ENCODE assay signal across 1 cellular context in the genomic region with DNA sequence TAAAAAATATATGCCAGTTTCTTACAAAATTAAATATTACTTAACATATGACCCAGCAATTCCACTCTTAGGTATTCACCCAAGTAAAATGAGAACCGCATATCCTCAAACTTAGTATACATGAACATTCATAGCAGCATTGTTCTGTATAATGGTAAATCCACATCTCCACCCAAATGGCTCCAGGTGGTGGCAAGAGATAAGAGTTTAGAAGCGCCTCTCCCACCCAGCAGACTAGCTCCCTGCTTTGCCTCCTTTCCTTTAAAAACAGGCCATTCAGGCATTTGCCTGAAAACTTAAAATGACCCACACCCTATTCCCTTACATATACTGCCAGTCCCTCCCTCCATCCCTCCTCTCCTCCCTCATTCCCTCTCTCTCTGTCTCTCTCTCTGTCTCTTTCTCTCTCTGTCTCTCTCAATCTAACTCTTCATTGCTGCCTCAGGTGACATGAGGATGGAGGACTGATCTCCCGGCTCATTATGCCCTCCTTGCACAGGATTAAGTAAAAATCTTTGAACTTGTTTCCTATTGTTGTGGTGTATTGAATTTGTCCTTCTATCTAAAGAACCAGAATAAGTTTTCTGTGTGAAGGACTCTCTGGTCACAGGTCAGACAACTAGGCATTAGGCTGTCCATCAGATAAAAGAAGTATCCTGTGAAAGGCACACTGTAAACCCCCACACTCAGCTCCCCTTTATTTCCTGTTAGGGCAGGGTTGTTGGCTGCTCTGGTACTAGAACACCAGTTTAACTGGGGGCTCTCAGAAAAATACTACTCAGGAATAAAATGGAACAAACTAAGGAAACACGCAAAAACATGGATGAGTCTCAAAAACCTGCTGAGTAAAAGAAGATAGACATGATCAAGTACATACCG.
TF ChIP-seq lines count a peak whose summit lies in the region.

No MANE protein-coding gene starts in this region.

TF ChIP-seq in K562, 482 proteins besides CTCF, POLR2A, EP300 and RAD21 (continued from another document and continues in another):
- TF ChIP-seq CUX1 (CRISPR knock-in tag; IDR thresholded peaks at IDR 0.05) (no peak), ZNF398 (CRISPR knock-in tag; IDR thresholded peaks at IDR 0.05) (no peak), ZNF23 (CRISPR knock-in tag; IDR thresholded peaks at IDR 0.05) (no peak), TBP (optimal IDR thresholded peaks at IDR 0.05; ENCODE audit: low read depth, low read length) (no peak), CREB1 (IDR thresholded peaks at IDR 0.05) (peak; percentile 36; the same call in 1 of the 2 replicates), CREB1 (CRISPR knock-in tag; IDR thresholded peaks at IDR 0.05) (no peak), RFX5 (IDR thresholded peaks at IDR 0.05; ENCODE audit: low read depth, low read length) (no peak), EZH2 (IDR thresholded peaks at IDR 0.05; ENCODE audit: borderline replicate concordance, low read depth, low read length) (no peak), CEBPZ (IDR thresholded peaks at IDR 0.05; ENCODE audit: borderline replicate concordance, low read depth, low read length) (no peak), ZNF696 (CRISPR knock-in tag; conservative IDR thresholded peaks at IDR 0.05) (no peak), HLTF (IDR thresholded peaks at IDR 0.05) (peak; percentile 84), HNRNPK (IDR thresholded peaks at IDR 0.05; ENCODE audit: low read depth, low read length, poor library complexity, severe bottlenecking) (no peak), ZNF12 (CRISPR knock-in tag; IDR thresholded peaks at IDR 0.05) (no peak), MAFG (tag; conservative IDR thresholded peaks at IDR 0.05) (no peak), ETV5 (CRISPR knock-in tag; IDR thresholded peaks at IDR 0.05; ENCODE audit: low read depth) (no peak), XRCC3 (IDR thresholded peaks at IDR 0.05) (no peak), KLF13 (tag; IDR thresholded peaks at IDR 0.05; ENCODE audit: borderline replicate concordance, low read depth) (no peak), RHOXF2B (CRISPR knock-in tag; conservative IDR thresholded peaks at IDR 0.05) (no peak), REST (CRISPR knock-in tag; IDR thresholded peaks at IDR 0.05; ENCODE audit: low read depth) (no peak), ZNF263 (CRISPR knock-in tag; IDR thresholded peaks at IDR 0.05; ENCODE audit: borderline replicate concordance) (no peak), ZNF695 (CRISPR knock-in tag; IDR thresholded peaks at IDR 0.05) (no peak), ZNF764 (CRISPR knock-in tag; IDR thresholded peaks at IDR 0.05; ENCODE audit: low read depth) (no peak), RBM25 (IDR thresholded peaks at IDR 0.05; ENCODE audit: low read depth, low read length, severe bottlenecking) (no peak), ZNF75A (CRISPR knock-in tag; IDR thresholded peaks at IDR 0.05) (no peak), ESRRA (IDR thresholded peaks at IDR 0.05; ENCODE audit: borderline replicate concordance, low read depth) (0 out of 2 replicates have a peak, but pooled peaks have one; percentile 9), NR4A1 (CRISPR knock-in tag; IDR thresholded peaks at IDR 0.05) (no peak), NR4A1 (tag; IDR thresholded peaks at IDR 0.05) (peak; percentile 16; the same call in 1 of the 2 replicates), HIVEP1 (CRISPR knock-in tag; IDR thresholded peaks at IDR 0.05) (no peak), ZC3H11A (IDR thresholded peaks at IDR 0.05; ENCODE audit: low read depth, low read length) (no peak), TEAD2 (tag; IDR thresholded peaks at IDR 0.05) (no peak), ZNF583 (CRISPR knock-in tag; IDR thresholded peaks at IDR 0.05) (no peak), FIP1L1 (IDR thresholded peaks at IDR 0.05; ENCODE audit: low read depth, low read length, poor library complexity, severe bottlenecking) (no peak), BRCA1 (IDR thresholded peaks at IDR 0.05) (no peak), BRCA1 (CRISPR knock-in tag; IDR thresholded peaks at IDR 0.05) (no peak), ZNF830 (CRISPR knock-in tag; IDR thresholded peaks at IDR 0.05) (no peak), PPARD (CRISPR knock-in tag; IDR thresholded peaks at IDR 0.05) (no peak), ZNF277 (CRISPR knock-in tag; IDR thresholded peaks at IDR 0.05; ENCODE audit: borderline replicate concordance) (no peak)
- TF ChIP-seq, protein P1, sequence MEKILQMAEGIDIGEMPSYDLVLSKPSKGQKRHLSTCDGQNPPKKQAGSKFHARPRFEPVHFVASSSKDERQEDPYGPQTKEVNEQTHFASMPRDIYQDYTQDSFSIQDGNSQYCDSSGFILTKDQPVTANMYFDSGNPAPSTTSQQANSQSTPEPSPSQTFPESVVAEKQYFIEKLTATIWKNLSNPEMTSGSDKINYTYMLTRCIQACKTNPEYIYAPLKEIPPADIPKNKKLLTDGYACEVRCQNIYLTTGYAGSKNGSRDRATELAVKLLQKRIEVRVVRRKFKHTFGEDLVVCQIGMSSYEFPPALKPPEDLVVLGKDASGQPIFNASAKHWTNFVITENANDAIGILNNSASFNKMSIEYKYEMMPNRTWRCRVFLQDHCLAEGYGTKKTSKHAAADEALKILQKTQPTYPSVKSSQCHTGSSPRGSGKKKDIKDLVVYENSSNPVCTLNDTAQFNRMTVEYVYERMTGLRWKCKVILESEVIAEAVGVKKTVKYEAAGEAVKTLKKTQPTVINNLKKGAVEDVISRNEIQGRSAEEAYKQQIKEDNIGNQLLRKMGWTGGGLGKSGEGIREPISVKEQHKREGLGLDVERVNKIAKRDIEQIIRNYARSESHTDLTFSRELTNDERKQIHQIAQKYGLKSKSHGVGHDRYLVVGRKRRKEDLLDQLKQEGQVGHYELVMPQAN (IDR thresholded peaks at IDR 0.05; ENCODE audit: borderline replicate concordance): peak; percentile 66; the same call in 1 of the 2 replicates
- TF ChIP-seq, protein P2, sequence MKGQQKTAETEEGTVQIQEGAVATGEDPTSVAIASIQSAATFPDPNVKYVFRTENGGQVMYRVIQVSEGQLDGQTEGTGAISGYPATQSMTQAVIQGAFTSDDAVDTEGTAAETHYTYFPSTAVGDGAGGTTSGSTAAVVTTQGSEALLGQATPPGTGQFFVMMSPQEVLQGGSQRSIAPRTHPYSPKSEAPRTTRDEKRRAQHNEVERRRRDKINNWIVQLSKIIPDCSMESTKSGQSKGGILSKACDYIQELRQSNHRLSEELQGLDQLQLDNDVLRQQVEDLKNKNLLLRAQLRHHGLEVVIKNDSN (CRISPR knock-in tag; IDR thresholded peaks at IDR 0.05): no peak
- TF ChIP-seq, protein P3, sequence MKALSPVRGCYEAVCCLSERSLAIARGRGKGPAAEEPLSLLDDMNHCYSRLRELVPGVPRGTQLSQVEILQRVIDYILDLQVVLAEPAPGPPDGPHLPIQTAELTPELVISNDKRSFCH (CRISPR knock-in tag; IDR thresholded peaks at IDR 0.05): no peak
- TF ChIP-seq, protein P3 (tag; IDR thresholded peaks at IDR 0.05): peak; percentile 33; the same call in 1 of the 2 replicates
